ENCODE assay signal across 8 cellular contexts in the genomic region with DNA sequence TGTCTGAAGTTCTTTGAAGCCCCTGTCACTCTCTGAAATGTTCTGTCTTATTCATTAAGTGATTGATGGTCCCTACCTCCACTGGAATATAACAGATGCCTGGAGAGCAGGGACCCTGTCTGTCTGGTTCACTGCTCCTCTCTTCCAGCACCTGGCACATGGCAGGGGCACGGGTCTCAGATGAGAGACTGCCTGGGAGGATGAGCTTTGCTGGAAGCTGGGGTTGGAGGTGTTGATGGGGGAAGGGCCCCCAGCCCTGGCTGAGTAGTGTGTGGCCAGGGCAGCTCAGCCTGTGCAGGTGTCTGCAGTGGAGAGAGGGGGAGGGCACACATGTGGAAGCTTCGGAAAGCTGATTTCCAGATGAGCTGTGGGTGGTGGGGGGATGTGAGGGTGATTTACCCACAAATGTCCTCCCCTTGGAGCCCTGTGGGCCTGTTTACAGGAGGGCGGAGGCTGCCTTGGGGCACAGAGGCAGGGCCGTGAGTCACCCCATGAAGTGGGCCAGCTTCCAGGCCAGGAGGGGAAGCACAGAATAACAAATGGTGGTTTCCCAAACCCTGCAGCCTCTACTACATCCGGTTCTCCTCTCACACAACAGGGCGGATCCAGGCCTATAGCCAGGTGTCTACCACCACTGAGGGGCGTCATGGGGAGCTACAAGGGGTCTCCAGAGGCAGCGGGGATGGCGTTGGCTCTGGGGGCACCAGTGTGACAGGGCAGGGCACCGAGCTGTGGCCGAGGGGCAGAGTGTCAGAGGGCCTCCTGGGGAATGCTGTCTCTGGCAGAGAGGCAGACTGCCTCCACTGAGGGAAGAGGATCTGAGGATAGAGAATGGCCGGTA. TPM values are rescaled to one million over a fixed set of nuclear protein-coding genes. Genes with fewer than 3 reads are reported as not detected.
A peak's percentile ranks its signal among the peaks of the same experiment; 100 is the strongest.
DNase-seq lines count a peak whose midpoint lies in the region; ATAC-seq and TF ChIP-seq lines count a peak whose summit lies in the region.

No MANE protein-coding gene starts in this region.

- H3K79me1 ChIP-seq in mesendoderm (ENCODE audit: low read length) = no peaks in the 10 kb centered on the region

- H3K4me3 ChIP-seq in ascending aorta = peak overlapping the region in 1 of 2 donors; percentile 31
- no peak overlapping the region for H3K4me3 ChIP-seq in mesendoderm (ENCODE audit: low read length)

- H3K27ac ChIP-seq in ascending aorta (peak overlapping the region; percentile 88 to 90), mesendoderm (ENCODE audit: low read depth, low read length) (no peak overlapping the region)

- no peak overlapping the region for H3K4ac ChIP-seq in mesendoderm (ENCODE audit: low read depth, low read length)

- no peak overlapping the region for H4K5ac ChIP-seq in mesendoderm (ENCODE audit: low read length)

- peaks cover 16 to 52% of the 10 kb centered on the region in 2 donors for H3K4me1 ChIP-seq in ascending aorta
- H3K4me1 ChIP-seq in mesendoderm (ENCODE audit: control insufficient read depth, low read depth, low read length) = no peaks in the 10 kb centered on the region

- H3K4me1 Mint-ChIP-seq in Calu3 (ENCODE audit: low read depth, unreplicated experiment) = peaks cover 66% of the 10 kb centered on the region

- no peak overlapping the region for H2AK5ac ChIP-seq in mesendoderm (ENCODE audit: low read length)

- CTCF ChIA-PET in Calu3 (lab: Charles Lee) = interaction anchor here (0.9 to 1.8 kb wide), 5 partner anchors 12 to 96 kb away, joined by 4 to 10 read pairs (median 4); no protein-coding TSS in a partner anchor

- no CpG with 5 or more reads among the region's 12 CpGs for WGBS in mesendoderm (ENCODE audit: extremely low coverage, insufficient coverage, low lambda C conversion rate)

- H3K36me3 ChIP-seq in ascending aorta (no peaks in the 10 kb centered on the region), mesendoderm (ENCODE audit: control insufficient read depth, insufficient read depth, low read length) (no peaks in the 10 kb centered on the region)

- peaks cover 98% of the 10 kb centered on the region for H3K36me3 Mint-ChIP-seq in Calu3 (ENCODE audit: insufficient read depth, unreplicated experiment)

- H3K4me2 ChIP-seq in mesendoderm (ENCODE audit: low read length) = no peak overlapping the region

- H2BK5ac ChIP-seq in mesendoderm (ENCODE audit: low read length) = no peak overlapping the region

- H3K9me3 Mint-ChIP-seq in Calu3 (ENCODE audit: low read depth, unreplicated experiment) = no peaks in the 10 kb centered on the region

- H2BK15ac ChIP-seq in mesendoderm (replicated peaks; ENCODE audit: low read depth) = no peak overlapping the region

- ATAC-seq in GM19468 (IDR thresholded peaks at IDR 0.05; ENCODE audit: extremely low read depth, unreplicated experiment) (peak; percentile 71), HG03571 (IDR thresholded peaks at IDR 0.05; ENCODE audit: unreplicated experiment) (peak; percentile 86), SK-N-SH treated with all-trans-retinoic acid at 6 μM for 48 hours (peak; percentile 92)

- TF ChIP-seq CTCF in Calu3 (IDR thresholded peaks at IDR 0.05; ENCODE audit: unreplicated experiment) = no peak
- TF ChIP-seq CTCF in ascending aorta (IDR thresholded peaks at IDR 0.05) = no peak

- BruUV-seq in Calu3 (replicated peaks; lab: Mats Ljungman, UMichigan) = no TSS peak

- H3K79me2 ChIP-seq in mesendoderm (ENCODE audit: control insufficient read depth, insufficient read depth, low read length) = no peaks in the 10 kb centered on the region

- peak overlapping the region; percentile 61 for H3K4me3 Mint-ChIP-seq in Calu3 (ENCODE audit: low read depth, unreplicated experiment)

- no peaks in the 10 kb centered on the region for H3K9me3 ChIP-seq in ascending aorta

- no peak overlapping the region for H4K8ac ChIP-seq in mesendoderm (ENCODE audit: low read depth, low read length)

- H3K23ac ChIP-seq in mesendoderm (ENCODE audit: low read length) = no peak overlapping the region

- no peak overlapping the region for H3K18ac ChIP-seq in mesendoderm (ENCODE audit: low read length)

- no peaks in the 10 kb centered on the region for H3K27me3 Mint-ChIP-seq in Calu3 (ENCODE audit: unreplicated experiment)

- H3K27me3 ChIP-seq in ascending aorta (no peaks in the 10 kb centered on the region), mesendoderm (ENCODE audit: insufficient read depth, low read length, poor library complexity) (no peaks in the 10 kb centered on the region)

- intact Hi-C loops in Calu3 (cut with micrococcal nuclease; ENCODE audit: unreplicated experiment) (loop anchor here (10.0 kb wide), 1 partner anchor 81 kb away; a partner anchor contains a TSS), ascending aorta (cut with DNase I) (loop anchor here (2.0 to 10.0 kb wide), 2 partner anchors 13 to 209 kb away; no protein-coding TSS in a partner anchor)

- H2BK120ac ChIP-seq in mesendoderm (ENCODE audit: low read depth, low read length) = no peak overlapping the region

- DNase-seq in Calu3 (peak; percentile 85), ascending aorta (ENCODE audit: low spot score in 2 of 2) (peak; percentile 74 to 95), left kidney (ENCODE audit: low read depth, low spot score) (peak; percentile 92), mesendoderm (no peak)
- DNase-seq in stimulated activated CD4-positive, alpha-beta T cell treated with anti-CD3 and anti-CD28 coated beads, TNF-alpha, amount 100 ng/mL, for 4 hours (ENCODE audit: low read depth in 3 of 3) = peak; percentile 23 to 46 (median 24)

- H3K9ac ChIP-seq in mesendoderm (ENCODE audit: low read length) = no peak overlapping the region

- peak overlapping the region; percentile 96 for H3K27ac Mint-ChIP-seq in Calu3 (ENCODE audit: unreplicated experiment)

- H3K56ac ChIP-seq in mesendoderm (ENCODE audit: low read length) = no peak overlapping the region

TF ChIP-seq in SK-N-SH treated with all-trans-retinoic acid at 6 μM for 48 hours, 23 proteins besides CTCF, POLR2A, EP300 and RAD21:
- peak; percentile 43; the same call in 1 of the 2 replicates for TF ChIP-seq ZFP3 (CRISPR knock-in tag; IDR thresholded peaks at IDR 0.05)
- TF ChIP-seq, protein P1, sequence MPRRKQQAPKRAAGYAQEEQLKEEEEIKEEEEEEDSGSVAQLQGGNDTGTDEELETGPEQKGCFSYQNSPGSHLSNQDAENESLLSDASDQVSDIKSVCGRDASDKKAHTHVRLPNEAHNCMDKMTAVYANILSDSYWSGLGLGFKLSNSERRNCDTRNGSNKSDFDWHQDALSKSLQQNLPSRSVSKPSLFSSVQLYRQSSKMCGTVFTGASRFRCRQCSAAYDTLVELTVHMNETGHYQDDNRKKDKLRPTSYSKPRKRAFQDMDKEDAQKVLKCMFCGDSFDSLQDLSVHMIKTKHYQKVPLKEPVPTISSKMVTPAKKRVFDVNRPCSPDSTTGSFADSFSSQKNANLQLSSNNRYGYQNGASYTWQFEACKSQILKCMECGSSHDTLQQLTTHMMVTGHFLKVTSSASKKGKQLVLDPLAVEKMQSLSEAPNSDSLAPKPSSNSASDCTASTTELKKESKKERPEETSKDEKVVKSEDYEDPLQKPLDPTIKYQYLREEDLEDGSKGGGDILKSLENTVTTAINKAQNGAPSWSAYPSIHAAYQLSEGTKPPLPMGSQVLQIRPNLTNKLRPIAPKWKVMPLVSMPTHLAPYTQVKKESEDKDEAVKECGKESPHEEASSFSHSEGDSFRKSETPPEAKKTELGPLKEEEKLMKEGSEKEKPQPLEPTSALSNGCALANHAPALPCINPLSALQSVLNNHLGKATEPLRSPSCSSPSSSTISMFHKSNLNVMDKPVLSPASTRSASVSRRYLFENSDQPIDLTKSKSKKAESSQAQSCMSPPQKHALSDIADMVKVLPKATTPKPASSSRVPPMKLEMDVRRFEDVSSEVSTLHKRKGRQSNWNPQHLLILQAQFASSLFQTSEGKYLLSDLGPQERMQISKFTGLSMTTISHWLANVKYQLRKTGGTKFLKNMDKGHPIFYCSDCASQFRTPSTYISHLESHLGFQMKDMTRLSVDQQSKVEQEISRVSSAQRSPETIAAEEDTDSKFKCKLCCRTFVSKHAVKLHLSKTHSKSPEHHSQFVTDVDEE (CRISPR knock-in tag; IDR thresholded peaks at IDR 0.05) = no peak
TF ChIP-seq in SK-N-SH treated with all-trans-retinoic acid at 6 μM for 48 hours: peak in this region for 1.

RNA-seq across cellular contexts. Expression of a gene that starts 11.0 kb away (rescaled TPM):
- total RNA-seq in Calu3 (2022) = 2,370 and 2,828 TPM in 2 replicates
- 153 TPM for total RNA-seq in ascending aorta
- 0.83 TPM for polyA plus RNA-seq in mesendoderm (2013, experiment 1 of 2)
- 0.88 TPM for polyA plus RNA-seq in mesendoderm (2013, experiment 2 of 2)

RNA-seq across cellular contexts. Expression of a gene that starts 30.5 kb away (rescaled TPM):
- total RNA-seq in Calu3 (2022) (2.6 and 3.6 TPM in 2 replicates), ascending aorta (0.96 TPM)
- 0.01 TPM for polyA plus RNA-seq in mesendoderm (2013, experiment 1 of 2)
- 0.03 TPM for polyA plus RNA-seq in mesendoderm (2013, experiment 2 of 2)

RNA-seq across cellular contexts. Expression of a gene that starts 47.3 kb away (rescaled TPM):
- total RNA-seq in Calu3 (2022) (0.28 and 0.61 TPM in 2 replicates), ascending aorta (not detected)
- polyA plus RNA-seq in mesendoderm (2013, experiment 1 of 2) = not detected
- not detected for polyA plus RNA-seq in mesendoderm (2013, experiment 2 of 2)

RNA-seq across cellular contexts. Expression of a gene that starts 52.2 kb away (rescaled TPM):
- total RNA-seq in Calu3 (2022) (32.7 and 45.5 TPM in 2 replicates), ascending aorta (not detected)
- polyA plus RNA-seq in mesendoderm (2013, experiment 1 of 2) = 0.21 TPM
- polyA plus RNA-seq in mesendoderm (2013, experiment 2 of 2) = 0.24 TPM

Comparison
In these comparisons a context has a peak if more than half of its experiments do, and no peak if none do; other contexts are left out.
1. RNA of a gene that starts 11.0 kb away (total RNA-seq): 2,370 to 2,828 TPM in Calu3; 153 TPM in ascending aorta (single experiment); every median in the first group is over 10 times any median in the second.
2. Peak in every context shown above with its lines, with median percentiles within 50 percentile points of each other: ATAC-seq.